ENCODE assay signal across 20 cellular contexts in genomic region chr3:40915346-40915865, GRCh38.
"Had no signal": no experiment of that assay in that cellular context is flagged by ENCODE, and none has a peak within 500 bp of the region (broad histone marks: within the 10 kb centered on the region; RNA-seq: fewer than 3 reads in every experiment).

No MANE protein-coding gene starts in this region.

- H3K27me3 Mint-ChIP-seq: stimulated activated memory B cell treated with anti-CD40 and anti-IgM and Interleukin-4, amounts not matched to agents 10 μg/mL and 1 μg/mL and 100 μg/mL, for 72 hours had no signal

- H3K4me1 Mint-ChIP-seq: activated T-helper 17 cell treated with anti-CD3 and anti-CD28 coated beads, Interleukin-2, amount 50 U/mL, for 72 hours had no signal

- H3K36me3 Mint-ChIP-seq: activated naive CD4-positive, alpha-beta T cell treated with anti-CD3 and anti-CD28 coated beads, Interleukin-2, amount 50 U/mL, for 72 hours had no signal

- H3K27ac ChIP-seq: brain microvascular endothelial cell, left ventricle myocardium inferior, neutrophil, parathyroid adenoma, right lobe of liver, upper lobe of left lung, WERI-Rb-1 had no signal

- ATAC-seq: activated naive CD4-positive, alpha-beta T cell treated with anti-CD3 and anti-CD28 coated beads, Interleukin-2, amount 50 U/mL, for 72 hours; activated T-helper 17 cell treated with anti-CD3 and anti-CD28 coated beads, Interleukin-2, amount 50 U/mL, for 72 hours; right lobe of liver; stimulated activated memory B cell treated with anti-CD40 and anti-IgM and Interleukin-4, amounts not matched to agents 10 μg/mL and 1 μg/mL and 100 μg/mL, for 72 hours had no signal

- H3K9me3 Mint-ChIP-seq: activated naive CD4-positive, alpha-beta T cell treated with anti-CD3 and anti-CD28 coated beads, Interleukin-2, amount 50 U/mL, for 72 hours; activated T-helper 17 cell treated with anti-CD3 and anti-CD28 coated beads, Interleukin-2, amount 50 U/mL, for 72 hours; nephron had no signal

- DNase-seq: activated CD4-positive, alpha-beta T cell treated with anti-CD3 and anti-CD28 coated beads, Interleukin-2, amount 50 U/mL, for 1 hour; activated CD4-positive, CD25-positive, alpha-beta regulatory T cell treated with anti-CD3 and anti-CD28 coated beads, Interleukin-2, amount 50 U/mL, for 72 hours; activated T-cell treated with anti-CD3 and anti-CD28 coated beads, Interleukin-2, amount 50 U/mL, for 1 hour; aorta; brain microvascular endothelial cell; foreskin fibroblast; kidney glomerular epithelial cell; left ventricle myocardium inferior; right lobe of liver; stimulated activated CD4-positive, alpha-beta T cell treated with anti-CD3 and anti-CD28 coated beads, Interleukin-15, amount 100 ng/mL, for 24 hours; T-helper 1 cell; upper lobe of left lung; WERI-Rb-1 had no signal

- H3K4me3 Mint-ChIP-seq: activated T-helper 17 cell treated with anti-CD3 and anti-CD28 coated beads, Interleukin-2, amount 50 U/mL, for 72 hours; nephron; stimulated activated memory B cell treated with anti-CD40 and anti-IgM and Interleukin-4, amounts not matched to agents 10 μg/mL and 1 μg/mL and 100 μg/mL, for 72 hours had no signal

- H3K4me3 ChIP-seq: left ventricle myocardium inferior, right lobe of liver, smooth muscle cell, upper lobe of left lung had no signal

- H3K27ac Mint-ChIP-seq: activated naive CD4-positive, alpha-beta T cell treated with anti-CD3 and anti-CD28 coated beads, Interleukin-2, amount 50 U/mL, for 72 hours; activated T-helper 17 cell treated with anti-CD3 and anti-CD28 coated beads, Interleukin-2, amount 50 U/mL, for 72 hours; stimulated activated memory B cell treated with anti-CD40 and anti-IgM and Interleukin-4, amounts not matched to agents 10 μg/mL and 1 μg/mL and 100 μg/mL, for 72 hours had no signal
